ENCODE assay signal across 18 cellular contexts in genomic region chr22:24443668-24444067, GRCh38. TPM values are rescaled to one million over a fixed set of nuclear protein-coding genes. Genes with fewer than 3 reads are reported as not detected.
A peak's percentile ranks its signal among the peaks of the same experiment; 100 is the strongest.
DNase-seq lines count a peak whose midpoint lies in the region; ATAC-seq and TF ChIP-seq lines count a peak whose summit lies in the region.
"Had no signal": no experiment of that assay in that cellular context is flagged by ENCODE, and none has a peak within 500 bp of the region (broad histone marks: within the 10 kb centered on the region; RNA-seq: fewer than 3 reads in every experiment).

No MANE protein-coding gene starts in this region.

- ATAC-seq in activated naive CD4-positive, alpha-beta T cell treated with anti-CD3 and anti-CD28 coated beads, Interleukin-2, amount 50 U/mL, for 72 hours = no peak
- no peak for ATAC-seq in activated naive CD8-positive, alpha-beta T cell treated with anti-CD3 and anti-CD28 coated beads, Interleukin-2, amount 50 U/mL, for 24 hours
- no peak for ATAC-seq in stimulated activated effector memory CD8-positive, alpha-beta T cell treated with anti-CD3 and anti-CD28 coated beads, Interleukin-12 subunit alpha, Interleukin-12 subunit beta, amount 100 ng/mL, for 72 hours
- ATAC-seq in GM18867 (IDR thresholded peaks at IDR 0.05; ENCODE audit: unreplicated experiment) (no peak), PC-3 (no peak)
- ATAC-seq: Panc1 had no signal

- intact Hi-C loops in PC-3 (cut with micrococcal nuclease) = no loop called here

- H3K9me2 ChIP-seq in PC-3 (replicated peaks; ENCODE audit: low read length) = no peaks in the 10 kb centered on the region

- no peaks in the 10 kb centered on the region for H3K9me3 ChIP-seq in PC-3 (ENCODE audit: low read length)

- no peak for DNase-seq in activated naive CD4-positive, alpha-beta T cell treated with anti-CD3 and anti-CD28 coated beads, Interleukin-2, amount 50 U/mL, for 72 hours (ENCODE audit: low spot score in 2 of 2)
- no peak for DNase-seq in activated naive CD4-positive, alpha-beta T cell treated with Interleukin-2 at 50 U/mL for 16 hours
- no peak for DNase-seq in HEK293T (ENCODE audit: extremely low spot score)
- no peak for DNase-seq in activated naive CD8-positive, alpha-beta T cell treated with anti-CD3 and anti-CD28 coated beads, Interleukin-2, amount 50 U/mL, for 24 hours
- DNase-seq in stimulated activated effector memory CD8-positive, alpha-beta T cell treated with anti-CD3 and anti-CD28 coated beads, Interleukin-12 subunit alpha, Interleukin-12 subunit beta, amount 100 ng/mL, for 72 hours (ENCODE audit: low spot score in 2 of 2) = no peak
- no peak for DNase-seq in stimulated activated naive CD4-positive, alpha-beta T cell (lab: John Stamatoyannopoulos, UW)
- DNase-seq in PC-3 = no peak
- DNase-seq: AML-193, EL, KBM-7, NCI-H1092, NCI-H1694, NCI-H2107, NCI-H226, Right ventricle myocardium superior had no signal

- H3K4me3 Mint-ChIP-seq in activated naive CD8-positive, alpha-beta T cell treated with anti-CD3 and anti-CD28 coated beads, Interleukin-2, amount 50 U/mL, for 24 hours = no peak overlapping the region
- H3K4me3 Mint-ChIP-seq in stimulated activated effector memory CD8-positive, alpha-beta T cell treated with anti-CD3 and anti-CD28 coated beads, Interleukin-12 subunit alpha, Interleukin-12 subunit beta, amount 100 ng/mL, for 72 hours = no peak overlapping the region

- no peak overlapping the region for H2AFZ ChIP-seq in PC-3 (ENCODE audit: low read length)

- BruUV-seq in PC-3 (replicated peaks; lab: Mats Ljungman, UMichigan) = no TSS peak

- H3K4me2 ChIP-seq in PC-3 (ENCODE audit: low read length) = no peak overlapping the region

- H3K27ac ChIP-seq in PC-3 (ENCODE audit: low read length) = no peak overlapping the region

- no peaks in the 10 kb centered on the region for H3F3A ChIP-seq in PC-3 (ENCODE audit: low read length, unreplicated experiment)

- no peak overlapping the region for H3K4me3 ChIP-seq in PC-3 (ENCODE audit: low read length)

- H3K36me3 ChIP-seq in PC-3 (ENCODE audit: low read depth, low read length) = no peaks in the 10 kb centered on the region

- no peaks in the 10 kb centered on the region for H3K79me2 ChIP-seq in PC-3 (ENCODE audit: low read length)

- H4K20me1 ChIP-seq in PC-3 (ENCODE audit: low read length) = no peaks in the 10 kb centered on the region

- H3K27me3 Mint-ChIP-seq in activated naive CD8-positive, alpha-beta T cell treated with anti-CD3 and anti-CD28 coated beads, Interleukin-2, amount 50 U/mL, for 24 hours = no peaks in the 10 kb centered on the region

- H3K9ac ChIP-seq in PC-3 (ENCODE audit: low read length) = no peak overlapping the region

- H3K27ac Mint-ChIP-seq in activated naive CD4-positive, alpha-beta T cell treated with anti-CD3 and anti-CD28 coated beads, Interleukin-2, amount 50 U/mL, for 72 hours = peak overlapping the region; percentile 45 to 85
- peak overlapping the region; percentile 78 for H3K27ac Mint-ChIP-seq in activated naive CD8-positive, alpha-beta T cell treated with anti-CD3 and anti-CD28 coated beads, Interleukin-2, amount 50 U/mL, for 24 hours
- peak overlapping the region; percentile 72 for H3K27ac Mint-ChIP-seq in stimulated activated effector memory CD8-positive, alpha-beta T cell treated with anti-CD3 and anti-CD28 coated beads, Interleukin-12 subunit alpha, Interleukin-12 subunit beta, amount 100 ng/mL, for 72 hours

- TF ChIP-seq CTCF in PC-3 (conservative IDR thresholded peaks at IDR 0.05; ENCODE audit: low read depth, low read length) = no peak

- H3K4me1 Mint-ChIP-seq in activated naive CD8-positive, alpha-beta T cell treated with anti-CD3 and anti-CD28 coated beads, Interleukin-2, amount 50 U/mL, for 24 hours = peaks cover 71% of the 10 kb centered on the region
- H3K4me1 Mint-ChIP-seq in stimulated activated effector memory CD8-positive, alpha-beta T cell treated with anti-CD3 and anti-CD28 coated beads, Interleukin-12 subunit alpha, Interleukin-12 subunit beta, amount 100 ng/mL, for 72 hours = peaks cover 43% of the 10 kb centered on the region

- H3K27me3 ChIP-seq in PC-3 (ENCODE audit: low read length) = no peaks in the 10 kb centered on the region

- POLR2A ChIA-PET in HEK293T (lab: Yijun Ruan, JAX) = no interaction called here
- POLR2A ChIA-PET in PC-3 (lab: Charles Lee; ENCODE audit: unreplicated experiment) = no interaction called here

- peaks cover 10 to 12% of the 10 kb centered on the region in 2 donors for H3K36me3 Mint-ChIP-seq in activated naive CD4-positive, alpha-beta T cell treated with anti-CD3 and anti-CD28 coated beads, Interleukin-2, amount 50 U/mL, for 72 hours
- peaks cover 29% of the 10 kb centered on the region for H3K36me3 Mint-ChIP-seq in activated naive CD8-positive, alpha-beta T cell treated with anti-CD3 and anti-CD28 coated beads, Interleukin-2, amount 50 U/mL, for 24 hours (ENCODE audit: low read depth)
- H3K36me3 Mint-ChIP-seq in stimulated activated effector memory CD8-positive, alpha-beta T cell treated with anti-CD3 and anti-CD28 coated beads, Interleukin-12 subunit alpha, Interleukin-12 subunit beta, amount 100 ng/mL, for 72 hours = peaks cover 63% of the 10 kb centered on the region

- CTCF ChIA-PET in HEK293T (lab: Yijun Ruan, JAX) (no interaction called here), PC-3 (lab: Charles Lee) (no interaction called here)

- H3K9me3 Mint-ChIP-seq in activated naive CD4-positive, alpha-beta T cell treated with anti-CD3 and anti-CD28 coated beads, Interleukin-2, amount 50 U/mL, for 72 hours = no peaks in the 10 kb centered on the region
- no peaks in the 10 kb centered on the region for H3K9me3 Mint-ChIP-seq in activated naive CD8-positive, alpha-beta T cell treated with anti-CD3 and anti-CD28 coated beads, Interleukin-2, amount 50 U/mL, for 24 hours
- H3K9me3 Mint-ChIP-seq in stimulated activated effector memory CD8-positive, alpha-beta T cell treated with anti-CD3 and anti-CD28 coated beads, Interleukin-12 subunit alpha, Interleukin-12 subunit beta, amount 100 ng/mL, for 72 hours = no peaks in the 10 kb centered on the region

- H3K4me1 ChIP-seq in PC-3 (ENCODE audit: insufficient read depth, low read length) = no peaks in the 10 kb centered on the region

TF ChIP-seq in HEK293T, 16 proteins besides CTCF, POLR2A, EP300 and RAD21:
- no peak for TF ChIP-seq CTBP1 (IDR thresholded peaks at IDR 0.05; ENCODE audit: borderline replicate concordance)
- peak; percentile 57 for TF ChIP-seq PKNOX1 (IDR thresholded peaks at IDR 0.05)
- no peak for TF ChIP-seq ELF4 (IDR thresholded peaks at IDR 0.05)
- no peak for TF ChIP-seq ZNF384 (IDR thresholded peaks at IDR 0.05)
- no peak for TF ChIP-seq L3MBTL2 (conservative IDR thresholded peaks at IDR 0.05)
- no peak for TF ChIP-seq HDGF (IDR thresholded peaks at IDR 0.05; ENCODE audit: borderline replicate concordance)
- TF ChIP-seq NFRKB (IDR thresholded peaks at IDR 0.05) = no peak
- TF ChIP-seq LEF1 (IDR thresholded peaks at IDR 0.05; ENCODE audit: borderline replicate concordance) = no peak
- TF ChIP-seq FOXM1 (IDR thresholded peaks at IDR 0.05; ENCODE audit: borderline replicate concordance) = no peak

RNA-seq across cellular contexts. Expression of gene ADORA2A, which starts 16.3 kb away (rescaled TPM):
- total RNA-seq in activated naive CD4-positive, alpha-beta T cell treated with anti-CD3 and anti-CD28 coated beads, Interleukin-2, amount 50 U/mL, for 72 hours = 10 to 100 TPM; 33.8 to 34.4 TPM
- total RNA-seq in PC-3 (2014; rRNA removed) = 0.92 and 1.7 TPM in 2 replicates

RNA-seq across cellular contexts. Expression of gene UPB1, which starts 51.5 kb away (rescaled TPM):
- under 1 TPM; 0.23 to 0.57 TPM for total RNA-seq in activated naive CD4-positive, alpha-beta T cell treated with anti-CD3 and anti-CD28 coated beads, Interleukin-2, amount 50 U/mL, for 72 hours
- total RNA-seq in PC-3 (2014; rRNA removed) = 0.29 TPM in 1 of 2 replicates, not detected in the other
- total RNA-seq: H4 had no signal

Comparison
In these comparisons a context has a peak if more than half of its experiments do, and no peak if none do; other contexts are left out.
1. RNA of gene ADORA2A, which starts 16.3 kb away (total RNA-seq): 33.8 to 34.4 TPM in activated naive CD4-positive, alpha-beta T cell treated with anti-CD3 and anti-CD28 coated beads, Interleukin-2, amount 50 U/mL, for 72 hours; 0.92 to 1.7 TPM in PC-3; every median in the first group is over 10 times any median in the second.
2. Peak in every context shown above with its lines, with median percentiles within 50 percentile points of each other: H3K27ac Mint-ChIP-seq.